In the genomic region with DNA sequence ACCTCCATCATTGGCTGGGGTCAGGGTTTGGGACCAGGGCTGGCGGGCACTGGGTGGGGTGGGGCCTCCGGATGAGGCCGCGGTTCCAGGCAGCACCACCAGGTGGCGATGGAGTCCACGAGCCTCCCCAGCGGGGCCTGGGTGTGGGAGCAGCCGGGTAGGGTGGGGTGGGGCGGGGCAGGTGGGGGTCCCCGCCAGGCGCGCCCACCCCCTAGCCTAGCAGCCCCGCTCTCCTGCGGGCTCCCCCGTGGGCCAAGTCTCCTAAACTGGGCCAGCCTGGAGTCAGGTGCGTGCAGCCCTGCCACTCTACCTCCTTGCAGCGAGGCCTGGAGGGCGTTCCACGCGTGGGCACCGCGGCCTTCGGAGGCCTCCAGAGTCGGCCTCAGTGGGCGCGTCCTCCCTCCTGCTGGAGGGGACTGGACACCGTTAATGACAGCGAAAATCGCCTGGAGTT, we compare ENCODE assay signal across 8 cellular contexts.
DNase-seq lines count a peak whose midpoint lies in the region; ATAC-seq and TF ChIP-seq lines count a peak whose summit lies in the region.

No MANE protein-coding gene starts in this region.

- no peak overlapping the region for H2BK5ac ChIP-seq in neuronal stem cell (ENCODE audit: low read length)

- peak; percentile 92 for DNase-seq in GM13977 (ENCODE audit: low spot score)
- peak; percentile 10 for DNase-seq in NCI-H1048 (lab: John Stamatoyannopoulos, UW)
- DNase-seq in activated T-cell treated with anti-CD3 and anti-CD28 coated beads for 48 hours (ENCODE audit: low read depth): peak; percentile 57
- no peak for DNase-seq in esophagus squamous epithelium (lab: John Stamatoyannopoulos, UW)
- DNase-seq in neuronal stem cell (ENCODE audit: low spot score): peak; percentile 41
- peak in 1 of 2 donors; percentile 71 for DNase-seq in suprapubic skin (ENCODE audit: low spot score in 2 of 2)
- DNase-seq in occipital lobe (lab: John Stamatoyannopoulos, UW): no peak

- TF ChIP-seq EP300 in suprapubic skin (IDR thresholded peaks at IDR 0.05): no peak

- H3K9ac ChIP-seq in neuronal stem cell (ENCODE audit: low read depth, low read length, poor library complexity): no peak overlapping the region

- peaks cover 0 to 34% (median 0%) of the 10 kb centered on the region in 4 donors for H3K27me3 ChIP-seq in esophagus squamous epithelium
- peaks cover 0 to 5% (median 0%) of the 10 kb centered on the region in 3 experiments for H3K27me3 ChIP-seq in neuronal stem cell (ENCODE audit: control insufficient read depth in 3 of 3, insufficient read depth in 3 of 3, low read depth in 1 of 3, low read length in 3 of 3)
- peaks cover 9% of the 10 kb centered on the region for H3K27me3 ChIP-seq in suprapubic skin

- peak overlapping the region; percentile 25 for H3K23ac ChIP-seq in neuronal stem cell (ENCODE audit: low read depth, low read length, poor library complexity)

- H3K4me3 ChIP-seq in esophagus squamous epithelium (no peak overlapping the region), neuronal stem cell (ENCODE audit: low read length in 2 of 2) (no peak overlapping the region), suprapubic skin (no peak overlapping the region)

- peak overlapping the region; percentile 87 for H2BK15ac ChIP-seq in neuronal stem cell (ENCODE audit: low read length)

- H3K36me3 ChIP-seq in esophagus squamous epithelium: no peaks in the 10 kb centered on the region
- no peaks in the 10 kb centered on the region for H3K36me3 ChIP-seq in neuronal stem cell (replicated peaks in 1 of 2; ENCODE audit: control insufficient read depth in 2 of 2, insufficient read depth in 2 of 2, low read length in 2 of 2)
- H3K36me3 ChIP-seq in suprapubic skin: no peaks in the 10 kb centered on the region

- no peak overlapping the region for H4K8ac ChIP-seq in neuronal stem cell (ENCODE audit: low read depth, low read length)

- no peak overlapping the region for H4K91ac ChIP-seq in neuronal stem cell (ENCODE audit: low read depth, low read length, poor library complexity)

- peak overlapping the region; percentile 97 for H2AK5ac ChIP-seq in neuronal stem cell (ENCODE audit: low read depth, low read length)

- no peak overlapping the region for H3K4ac ChIP-seq in neuronal stem cell (ENCODE audit: low read length)

- in situ Hi-C loops in GM13977 (cut with MboI; ENCODE audit: low pct_unique_long_range_greater_than_20kb, low sequenced_read_pairs, unreplicated experiment): no loop called here

- H3K27ac ChIP-seq in esophagus squamous epithelium (no peak overlapping the region), neuronal stem cell (replicated peaks; ENCODE audit: low read length) (no peak overlapping the region), suprapubic skin (no peak overlapping the region)

- peak overlapping the region; percentile 94 for H3K18ac ChIP-seq in neuronal stem cell (ENCODE audit: low read length)

- no peak for TF ChIP-seq POLR2A in esophagus squamous epithelium (IDR thresholded peaks at IDR 0.05)
- TF ChIP-seq POLR2A in suprapubic skin (IDR thresholded peaks at IDR 0.05): no peak

- H3K9me3 ChIP-seq in esophagus squamous epithelium: no peaks in the 10 kb centered on the region
- H3K9me3 ChIP-seq in neuronal stem cell (replicated peaks in 1 of 2; ENCODE audit: control insufficient read depth in 2 of 2, insufficient read depth in 1 of 2, low read depth in 1 of 2, low read length in 2 of 2): no peaks in the 10 kb centered on the region
- H3K9me3 ChIP-seq in suprapubic skin: no peaks in the 10 kb centered on the region

- H2BK12ac ChIP-seq in neuronal stem cell (ENCODE audit: low read length): no peak overlapping the region

- intact Hi-C loops in esophagus squamous epithelium (cut with DNase I): loop anchor here (5.0 kb wide), 1 partner anchor 852 kb away; no protein-coding TSS in a partner anchor

- peaks cover 0 to 8% (median 0%) of the 10 kb centered on the region in 3 donors for H3K4me1 ChIP-seq in esophagus squamous epithelium
- H3K4me1 ChIP-seq in neuronal stem cell (ENCODE audit: control insufficient read depth in 2 of 2, insufficient read depth in 1 of 2, low read depth in 1 of 2, low read length in 2 of 2): peaks cover 0 to 1% of the 10 kb centered on the region in 2 donors
- H3K4me1 ChIP-seq in suprapubic skin: peaks cover 10% of the 10 kb centered on the region

- no peak overlapping the region for H3K4me2 ChIP-seq in neuronal stem cell (ENCODE audit: insufficient read depth, low read length, poor library complexity, severe bottlenecking)

- H3K79me1 ChIP-seq in neuronal stem cell (ENCODE audit: low read depth, low read length): peaks cover 3% of the 10 kb centered on the region

- H2BK120ac ChIP-seq in neuronal stem cell (ENCODE audit: low read depth, low read length): no peak overlapping the region

- H3K14ac ChIP-seq in neuronal stem cell (ENCODE audit: low read length): no peak overlapping the region

- H2AFZ ChIP-seq in neuronal stem cell (ENCODE audit: low read length): no peak overlapping the region

- no peak for ATAC-seq in HG02840 (IDR thresholded peaks at IDR 0.05; ENCODE audit: low FRiP score, unreplicated experiment)

- peak; percentile 96 for TF ChIP-seq CTCF in GM13977 (IDR thresholded peaks at IDR 0.05; ENCODE audit: extremely low read depth, insufficient read depth, missing control alignments)
- peak; percentile 60 to 98 (median 69) for TF ChIP-seq CTCF in esophagus squamous epithelium (IDR thresholded peaks at IDR 0.05)
- TF ChIP-seq CTCF in suprapubic skin (IDR thresholded peaks at IDR 0.05): peak; percentile 24 to 98

- WGBS in esophagus squamous epithelium, 2 donors: 0% methylated on average over 3 of the region's 29 CpGs; no CpG with 5 or more reads in 1 of the 2 donors
- WGBS in neuronal stem cell (ENCODE audit: extremely low coverage in 2 of 2, insufficient read length in 2 of 2, insufficient replicate concordance in 1 of 2), 2 donors: no CpG with 5 or more reads among the region's 29 CpGs
- 20% methylated on average over 2 of the region's 29 CpGs for WGBS in suprapubic skin

Comparison
In these comparisons a context has a peak if more than half of its experiments do, and no peak if none do; other contexts are left out.
1. DNase-seq: peak in GM13977 (single experiment), NCI-H1048 (single experiment), activated T-cell treated with anti-CD3 and anti-CD28 coated beads for 48 hours (single experiment) and neuronal stem cell (single experiment); none in esophagus squamous epithelium (single experiment) and occipital lobe (single experiment).
2. Peak in every context shown above with its lines, with median percentiles within 50 percentile points of each other: CTCF ChIP-seq.